ENCODE assay signal across 28 cellular contexts in genomic region chr3:69389520-69390248, GRCh38. TPM values are rescaled to one million over a fixed set of nuclear protein-coding genes. Genes with fewer than 3 reads are reported as not detected.
A peak's percentile ranks its signal among the peaks of the same experiment; 100 is the strongest.
DNase-seq lines count a peak whose midpoint lies in the region; ATAC-seq, FAIRE-seq and TF ChIP-seq lines count a peak whose summit lies in the region.
"Had no signal": no experiment of that assay in that cellular context is flagged by ENCODE, and none has a peak within 500 bp of the region (broad histone marks: within the 10 kb centered on the region; RNA-seq: fewer than 3 reads in every experiment).

No MANE protein-coding gene starts in this region.

- H3K18ac ChIP-seq in H1 (ENCODE audit: extremely low read depth, low read length) = peak overlapping the region; percentile 11; the same call in 1 of the 2 replicates

- H2BK120ac ChIP-seq in H1 (replicated peaks; ENCODE audit: low read depth, low read length) = no peak overlapping the region

- peak; percentile 60 for ATAC-seq in mucosa of descending colon
- ATAC-seq in activated CD4-positive, CD25-positive, alpha-beta regulatory T cell treated with anti-CD3 and anti-CD28 coated beads, Interleukin-2, amount 50 U/mL, for 24 hours = no peak
- no peak for ATAC-seq in activated naive CD8-positive, alpha-beta T cell treated with anti-CD3 and anti-CD28 coated beads, Interleukin-2, amount 50 U/mL, for 24 hours
- ATAC-seq: activated CD8-positive, alpha-beta memory T cell treated with anti-CD3 and anti-CD28 coated beads, Interleukin-2, amount 10 ng/mL, durations not matched to agents 7 days and 5 days; activated T-cell treated with anti-CD3 and anti-CD28 coated beads, Interleukin-2, amount 50 U/mL, for 72 hours; CD8-positive, alpha-beta T cell; naive thymus-derived CD4-positive, alpha-beta T cell had no signal

- H4K20me1 ChIP-seq in H1 (replicated peaks in 1 of 2; ENCODE audit: control insufficient read depth in 1 of 2, insufficient read depth in 2 of 2, low read length in 2 of 2) = peaks cover 0 to 3% of the 10 kb centered on the region in 2 experiments

- H2BK12ac ChIP-seq in H1 (ENCODE audit: low read depth, low read length) = peak overlapping the region; percentile 65; the same call in 1 of the 2 replicates

- H4K5ac ChIP-seq in H1 (ENCODE audit: insufficient read length, low read depth, low read length) = no peak overlapping the region

- no peak overlapping the region for H3K4me2 ChIP-seq in H1 (ENCODE audit: insufficient read depth in 1 of 2, low read depth in 2 of 2, low read length in 2 of 2)

- no peak overlapping the region for H4K8ac ChIP-seq in H1 (ENCODE audit: extremely low read depth, insufficient read depth, low read length)

- H3K27me3 ChIP-seq in H1 (replicated peaks in 1 of 4; ENCODE audit: control insufficient read depth in 3 of 4, extremely low read depth in 1 of 4, insufficient read depth in 3 of 4, low read length in 3 of 4) = peaks cover 5 to 20% (median 14%) of the 10 kb centered on the region in 4 experiments; a peak in 6 of 7 replicates
- H3K27me3 ChIP-seq in thyroid gland = no peaks in the 10 kb centered on the region

- H3K4me1 Mint-ChIP-seq in CD14-positive monocyte (peaks cover 35% of the 10 kb centered on the region), Calu3 (ENCODE audit: low read depth, unreplicated experiment) (peaks cover 8% of the 10 kb centered on the region)
- H3K4me1 Mint-ChIP-seq in activated naive CD8-positive, alpha-beta T cell treated with anti-CD3 and anti-CD28 coated beads, Interleukin-2, amount 50 U/mL, for 24 hours = peaks cover 8% of the 10 kb centered on the region

- no peak overlapping the region for H3K14ac ChIP-seq in H1 (ENCODE audit: insufficient read length)

- H3K23ac ChIP-seq in H1 (ENCODE audit: insufficient read length) = no peak overlapping the region

- no peak overlapping the region for H2BK5ac ChIP-seq in H1 (ENCODE audit: low read depth, low read length)

- peak overlapping the region in 1 of 2 donors; percentile 4 for H3K4me3 Mint-ChIP-seq in CD14-positive monocyte
- no peak overlapping the region for H3K4me3 Mint-ChIP-seq in Calu3 (ENCODE audit: low read depth, unreplicated experiment)
- no peak overlapping the region for H3K4me3 Mint-ChIP-seq in activated naive CD8-positive, alpha-beta T cell treated with anti-CD3 and anti-CD28 coated beads, Interleukin-2, amount 50 U/mL, for 24 hours
- H3K4me3 Mint-ChIP-seq: activated CD8-positive, alpha-beta memory T cell treated with anti-CD3 and anti-CD28 coated beads, Interleukin-2, amount 10 ng/mL, durations not matched to agents 7 days and 5 days; activated naive CD4-positive, alpha-beta T cell treated with anti-CD3 and anti-CD28 coated beads for 36 hours; activated T-cell treated with anti-CD3 and anti-CD28 coated beads, Interleukin-2, amount 50 U/mL, for 72 hours; CD8-positive, alpha-beta T cell; HFFc6; naive thymus-derived CD4-positive, alpha-beta T cell; T-helper 2 cell treated with Interferon-gamma antibody and Interleukin-4, amounts not matched to agents 5 μg/mL and 100 μg/mL, for 36 hours had no signal

- no peak overlapping the region for H3K4me3 ChIP-seq in LNCaP clone FGC (ENCODE audit: low read depth, low read length)
- no peak overlapping the region for H3K4me3 ChIP-seq in H1 (ENCODE audit: extremely low read depth in 1 of 4, insufficient read depth in 2 of 4, low read depth in 3 of 4, low read length in 4 of 4)
- no peak overlapping the region for H3K4me3 ChIP-seq in mucosa of descending colon
- H3K4me3 ChIP-seq in thyroid gland (replicated peaks in 1 of 3) = no peak overlapping the region
- H3K4me3 ChIP-seq: coronary artery, SK-N-MC had no signal

- TF ChIP-seq EP300 in H1 (IDR thresholded peaks at IDR 0.05; ENCODE audit: borderline replicate concordance in 1 of 2, low read depth in 2 of 2, low read length in 2 of 2) = no peak

- no peak for FAIRE-seq in H1 (lab: Jason Lieb, UNC)
- FAIRE-seq: endometrium had no signal

- H3K4me1 ChIP-seq in H1 (replicated peaks in 1 of 4; ENCODE audit: control insufficient read depth in 3 of 4, insufficient read depth in 4 of 4, low read length in 3 of 4) (peaks cover 0 to 15% (median 9%) of the 10 kb centered on the region in 4 experiments; a peak in 6 of 7 replicates), mucosa of descending colon (ENCODE audit: low read depth) (peaks cover 4% of the 10 kb centered on the region), thyroid gland (peaks cover 8 to 18% of the 10 kb centered on the region in 2 donors)

- no peaks in the 10 kb centered on the region; a peak in 1 of 8 replicates for H3K36me3 ChIP-seq in H1 (ENCODE audit: control insufficient read depth in 2 of 4, insufficient read depth in 4 of 4, low read length in 3 of 4)
- H3K36me3 ChIP-seq in mucosa of descending colon (ENCODE audit: low read depth) = no peaks in the 10 kb centered on the region
- H3K36me3 ChIP-seq in thyroid gland = no peaks in the 10 kb centered on the region
- H3K36me3 ChIP-seq: WERI-Rb-1 had no signal

- no peak for TF ChIP-seq POLR2A in H1 (IDR thresholded peaks at IDR 0.05; ENCODE audit: control extremely low read depth in 1 of 2, low read depth in 2 of 2, low read length in 2 of 2)
- TF ChIP-seq POLR2A in thyroid gland (IDR thresholded peaks at IDR 0.05) = no peak

- CTCF ChIA-PET in H1 (lab: Charles Lee; ENCODE audit: partially characterized antibody) (interaction anchor here (0.8 to 2.8 kb wide), 3 partner anchors 20 to 624 kb away, joined by 3 to 14 read pairs (median 9); no protein-coding TSS in a partner anchor), Calu3 (lab: Charles Lee) (interaction anchor here (0.7 kb wide), 2 partner anchors 59 to 250 kb away, joined by 3 read pairs; no protein-coding TSS in a partner anchor)

- H3K56ac ChIP-seq in H1 (replicated peaks; ENCODE audit: insufficient read length, low read depth, low read length) = no peak overlapping the region

- no peak overlapping the region for H3K9ac ChIP-seq in H1 (replicated peaks in 1 of 4; ENCODE audit: extremely low read depth in 1 of 4, low read depth in 3 of 4, low read length in 3 of 4)

- DNase-seq in CD14-positive monocyte (ENCODE audit: low spot score) (no peak), LNCaP clone FGC (ENCODE audit: low read depth) (peak; percentile 2), H1 (ENCODE audit: low read depth in 1 of 2, low spot score in 2 of 2) (no peak), mucosa of descending colon (no peak), thyroid gland (no peak), Calu3 (no peak)
- no peak for DNase-seq in activated naive CD8-positive, alpha-beta T cell treated with anti-CD3 and anti-CD28 coated beads, Interleukin-2, amount 50 U/mL, for 24 hours
- DNase-seq: activated CD4-positive, alpha-beta T cell treated with anti-CD3 and anti-CD28 coated beads, Interleukin-2, amount 50 U/mL, for 1 hour; activated CD8-positive, alpha-beta memory T cell treated with anti-CD3 and anti-CD28 coated beads, Interleukin-2, amount 10 ng/mL, durations not matched to agents 7 days and 5 days; activated naive CD4-positive, alpha-beta T cell treated with anti-CD3 and anti-CD28 coated beads for 36 hours; activated T-cell treated with anti-CD3 and anti-CD28 coated beads, Interleukin-2, amount 50 U/mL, for 72 hours; amniotic stem cell; CD8-positive, alpha-beta T cell; DMS153; HFFc6; KBM-7; MV-4-11; naive thymus-derived CD4-positive, alpha-beta T cell; NCI-H1694 treated with DMSO at 0.1 percent for 48 hours; NCI-H524 treated with DMSO at 0.1 percent for 48 hours; stimulated activated CD4-positive, alpha-beta T cell treated with anti-CD3 and anti-CD28 coated beads, Interleukin-4, amount 100 ng/mL, for 4 hours; stimulated activated naive CD4-positive, alpha-beta T cell; WERI-Rb-1 had no signal

- 67% methylated on average over 4 of the region's 4 CpGs; no CpG with 5 or more reads in 1 of the 2 experiments for WGBS in H1 (ENCODE audit: extremely low coverage in 1 of 2, insufficient coverage in 1 of 2, insufficient read length in 1 of 2, insufficient replicate concordance in 2 of 2, low coverage in 1 of 2, low lambda C conversion rate in 2 of 2, missing lambda C conversion rate in 1 of 2), 2 experiments
- 53 to 69% methylated on average over 4 of the region's 4 CpGs for WGBS in thyroid gland, 2 donors

- H3K36me3 Mint-ChIP-seq in CD14-positive monocyte = peaks cover 9% of the 10 kb centered on the region in 2 donors
- peaks cover 10% of the 10 kb centered on the region for H3K36me3 Mint-ChIP-seq in Calu3 (ENCODE audit: insufficient read depth, unreplicated experiment)
- H3K36me3 Mint-ChIP-seq in activated naive CD8-positive, alpha-beta T cell treated with anti-CD3 and anti-CD28 coated beads, Interleukin-2, amount 50 U/mL, for 24 hours (ENCODE audit: low read depth) = no peaks in the 10 kb centered on the region
- H3K36me3 Mint-ChIP-seq: activated CD8-positive, alpha-beta memory T cell treated with anti-CD3 and anti-CD28 coated beads, Interleukin-2, amount 10 ng/mL, durations not matched to agents 7 days and 5 days; CD8-positive, alpha-beta T cell; naive thymus-derived CD4-positive, alpha-beta T cell had no signal

- H2AK5ac ChIP-seq in H1 (ENCODE audit: low read depth, low read length) = no peak overlapping the region

- intact Hi-C loops in CD14-positive monocyte (cut with micrococcal nuclease) (no loop called here), mucosa of descending colon (cut with DNase I, micrococcal nuclease) (no loop called here), thyroid gland (cut with DNase I) (no loop called here), Calu3 (cut with micrococcal nuclease; ENCODE audit: unreplicated experiment) (loop anchor here (5.0 kb wide), 1 partner anchor 67 kb away; no protein-coding TSS in a partner anchor)

- H3K9me3 ChIP-seq in H1 (ENCODE audit: insufficient read depth in 2 of 2, low read depth in 1 of 2, low read length in 1 of 2) = peaks cover 0 to 2% of the 10 kb centered on the region in 2 experiments; a peak in 1 of 4 replicates
- H3K9me3 ChIP-seq in mucosa of descending colon = no peaks in the 10 kb centered on the region
- no peaks in the 10 kb centered on the region for H3K9me3 ChIP-seq in thyroid gland

- no peak overlapping the region for H3K27ac ChIP-seq in H1 (ENCODE audit: low read depth, low read length)
- H3K27ac ChIP-seq in thyroid gland = no peak overlapping the region
- H3K27ac ChIP-seq: SK-N-MC, WERI-Rb-1 had no signal

- H3K27ac Mint-ChIP-seq in CD14-positive monocyte = peak overlapping the region in 4 of 7 donors; percentile 20 to 68 (median 42)
- H3K27ac Mint-ChIP-seq in Calu3 (ENCODE audit: unreplicated experiment) = no peak overlapping the region
- no peak overlapping the region for H3K27ac Mint-ChIP-seq in activated naive CD8-positive, alpha-beta T cell treated with anti-CD3 and anti-CD28 coated beads, Interleukin-2, amount 50 U/mL, for 24 hours
- H3K27ac Mint-ChIP-seq: activated CD8-positive, alpha-beta memory T cell treated with anti-CD3 and anti-CD28 coated beads, Interleukin-2, amount 10 ng/mL, durations not matched to agents 7 days and 5 days; activated naive CD4-positive, alpha-beta T cell treated with anti-CD3 and anti-CD28 coated beads for 36 hours; activated T-cell treated with anti-CD3 and anti-CD28 coated beads, Interleukin-2, amount 50 U/mL, for 72 hours; CD8-positive, alpha-beta T cell; HFFc6; naive thymus-derived CD4-positive, alpha-beta T cell; T-helper 2 cell treated with Interferon-gamma antibody and Interleukin-4, amounts not matched to agents 5 μg/mL and 100 μg/mL, for 36 hours had no signal

- TF ChIP-seq RAD21 in H1 (IDR thresholded peaks at IDR 0.05 in 1 of 2, conservative IDR thresholded peaks at IDR 0.05 in 1 of 2; ENCODE audit: low read depth in 2 of 2, low read length in 2 of 2) = no peak

- no peak overlapping the region for H2BK15ac ChIP-seq in H1 (ENCODE audit: low read length)

- POLR2A ChIA-PET in H1 (lab: Charles Lee; ENCODE audit: partially characterized antibody) = no interaction called here

- no peak overlapping the region for H2BK20ac ChIP-seq in H1 (ENCODE audit: low read length)

- H4K91ac ChIP-seq in H1 (replicated peaks; ENCODE audit: insufficient read length, low read length) = no peak overlapping the region

- H2AFZ ChIP-seq in H1 (ENCODE audit: low read length) = no peak overlapping the region

- no peak overlapping the region for H3K4ac ChIP-seq in H1 (replicated peaks; ENCODE audit: insufficient read length, low read depth, low read length)

- H3K79me2 ChIP-seq in H1 (ENCODE audit: control insufficient read depth in 1 of 2, insufficient read depth in 2 of 2, low read length in 2 of 2) = no peaks in the 10 kb centered on the region

- H3K23me2 ChIP-seq in H1 (ENCODE audit: low read depth, low read length) = peaks cover 10% of the 10 kb centered on the region; the same call in 1 of the 2 replicates

- no TSS peak for BruUV-seq in Calu3 (replicated peaks; lab: Mats Ljungman, UMichigan)

- H3K27me3 Mint-ChIP-seq in CD14-positive monocyte (ENCODE audit: low read depth in 3 of 3) (peaks cover 18 to 28% (median 27%) of the 10 kb centered on the region in 3 donors), Calu3 (ENCODE audit: unreplicated experiment) (peaks cover 21% of the 10 kb centered on the region)
- peaks cover 45% of the 10 kb centered on the region for H3K27me3 Mint-ChIP-seq in activated naive CD8-positive, alpha-beta T cell treated with anti-CD3 and anti-CD28 coated beads, Interleukin-2, amount 50 U/mL, for 24 hours

- TF ChIP-seq CTCF in CD14-positive monocyte (IDR thresholded peaks at IDR 0.05) (no peak), LNCaP clone FGC (IDR thresholded peaks at IDR 0.05; ENCODE audit: control insufficient read depth, extremely low read depth, insufficient read depth) (no peak), H1 (IDR thresholded peaks at IDR 0.05; ENCODE audit: control extremely low read depth in 1 of 3, insufficient read depth in 1 of 3, low read depth in 1 of 3, low read length in 3 of 3) (no peak), mucosa of descending colon (IDR thresholded peaks at IDR 0.05) (no peak), thyroid gland (IDR thresholded peaks at IDR 0.05) (no peak), Calu3 (IDR thresholded peaks at IDR 0.05; ENCODE audit: unreplicated experiment) (no peak)

- peaks cover 0 to 3% (median under 1%) of the 10 kb centered on the region in 7 donors for H3K9me3 Mint-ChIP-seq in CD14-positive monocyte
- no peaks in the 10 kb centered on the region for H3K9me3 Mint-ChIP-seq in Calu3 (ENCODE audit: low read depth, unreplicated experiment)
- no peaks in the 10 kb centered on the region for H3K9me3 Mint-ChIP-seq in activated naive CD8-positive, alpha-beta T cell treated with anti-CD3 and anti-CD28 coated beads, Interleukin-2, amount 50 U/mL, for 24 hours
- H3K9me3 Mint-ChIP-seq: activated naive CD4-positive, alpha-beta T cell treated with anti-CD3 and anti-CD28 coated beads for 36 hours; activated T-cell treated with anti-CD3 and anti-CD28 coated beads, Interleukin-2, amount 50 U/mL, for 72 hours; CD8-positive, alpha-beta T cell; HFFc6; T-helper 2 cell treated with Interferon-gamma antibody and Interleukin-4, amounts not matched to agents 5 μg/mL and 100 μg/mL, for 36 hours had no signal

- H3K79me1 ChIP-seq in H1 (ENCODE audit: low read depth, low read length) = no peaks in the 10 kb centered on the region

RNA-seq across cellular contexts. Expression of gene FRMD4B, which starts 3.8 kb away (rescaled TPM):
- polyA plus RNA-seq in CD14-positive monocyte (10 to 100 TPM; 19.6 to 21.0 TPM), H1 (2011; rRNA removed) (2.0 and 2.7 TPM in 2 replicates)
- 5.4 and 7.2 TPM in 2 replicates for total RNA-seq in H1 (2021; fragmentation: NEBNext Ultra II Directional; extraction: Animal tissue kit (Norgen Biotek cat#: 25700))
- polyA plus RNA-seq in H1 (2011; cell fraction: cytosol; rRNA removed) = 3.2 TPM
- 4.5 TPM for polyA plus RNA-seq in H1 (2011; cell fraction: nucleus; rRNA removed)
- 3.9 to 4.5 TPM (median 4.0 TPM) in 4 replicates for polyA plus RNA-seq in H1 (2012, experiment 1 of 2)
- 0.71 TPM for polyA plus RNA-seq in H1 (2012, experiment 2 of 2)
- polyA plus RNA-seq in H1 (2013, experiment 1 of 2) = 4.5 TPM
- 4.0 TPM for polyA plus RNA-seq in H1 (2013, experiment 2 of 2)
- 7.5 and 9.2 TPM in 2 replicates for polyA minus RNA-seq in H1 (2011; rRNA and poly(A)+ RNA removed)
- 4.3 TPM for polyA minus RNA-seq in H1 (2011; cell fraction: cytosol; rRNA and poly(A)+ RNA removed)
- polyA minus RNA-seq in H1 (2011; cell fraction: nucleus; rRNA and poly(A)+ RNA removed) = 16.0 TPM
- total RNA-seq in mucosa of descending colon (10 to 100 TPM; 26.0 to 29.4 (median 28.6) TPM), thyroid gland (100 to 1,000 TPM; 109 to 224 (median 161) TPM), Calu3 (2022) (13.8 and 16.7 TPM in 2 replicates)

Comparison
In these comparisons a context has a peak if more than half of its experiments do, and no peak if none do; other contexts are left out.
1. H3K27ac Mint-ChIP-seq: peak in CD14-positive monocyte (4 of 7); none in Calu3 (single experiment) and activated naive CD8-positive, alpha-beta T cell treated with anti-CD3 and anti-CD28 coated beads, Interleukin-2, amount 50 U/mL, for 24 hours (single experiment).